ENCODE assay signal across 20 cellular contexts in genomic region chr12:70815866-70816470, GRCh38.
"Had no signal": no experiment of that assay in that cellular context is flagged by ENCODE, and none has a peak within 500 bp of the region (broad histone marks: within the 10 kb centered on the region; RNA-seq: fewer than 3 reads in every experiment).

No MANE protein-coding gene starts in this region.

- H3K27ac ChIP-seq: body of pancreas, gastroesophageal sphincter, right lobe of liver, stomach, upper lobe of right lung had no signal

- H3K4me1 Mint-ChIP-seq: activated CD8-positive, alpha-beta memory T cell treated with anti-CD3 and anti-CD28 coated beads, Interleukin-2, amount 10 ng/mL, durations not matched to agents 7 days and 5 days; activated naive CD8-positive, alpha-beta T cell treated with anti-CD3 and anti-CD28 coated beads, Interleukin-2, amount 10 ng/mL, durations not matched to agents 7 days and 5 days; activated T-helper 17 cell treated with anti-CD3 and anti-CD28 coated beads, Interleukin-2, amount 50 U/mL, for 72 hours; naive thymus-derived CD8-positive, alpha-beta T cell; T-helper 17 cell had no signal

- H3K9me3 ChIP-seq: body of pancreas, right lobe of liver, upper lobe of right lung had no signal

- H3K4me3 Mint-ChIP-seq: activated CD4-positive, alpha-beta memory T cell treated with anti-CD3 and anti-CD28 coated beads for 36 hours; activated CD8-positive, alpha-beta memory T cell treated with anti-CD3 and anti-CD28 coated beads, Interleukin-2, amount 10 ng/mL, durations not matched to agents 7 days and 5 days; activated naive CD8-positive, alpha-beta T cell treated with anti-CD3 and anti-CD28 coated beads, Interleukin-2, amount 10 ng/mL, durations not matched to agents 7 days and 5 days; activated T-helper 17 cell treated with anti-CD3 and anti-CD28 coated beads, Interleukin-2, amount 50 U/mL, for 72 hours; naive thymus-derived CD8-positive, alpha-beta T cell; T-helper 17 cell had no signal

- H3K4me3 ChIP-seq: body of pancreas, gastroesophageal sphincter, right lobe of liver, smooth muscle cell, stomach, upper lobe of right lung had no signal

- ATAC-seq: activated CD8-positive, alpha-beta memory T cell treated with anti-CD3 and anti-CD28 coated beads, Interleukin-2, amount 10 ng/mL, durations not matched to agents 7 days and 5 days; activated T-helper 17 cell treated with anti-CD3 and anti-CD28 coated beads, Interleukin-2, amount 50 U/mL, for 72 hours; body of pancreas; esophagus mucosa; gastroesophageal sphincter; naive thymus-derived CD8-positive, alpha-beta T cell; right lobe of liver; T-helper 17 cell; upper lobe of right lung had no signal

- H3K36me3 ChIP-seq: gastroesophageal sphincter, right lobe of liver, stomach, upper lobe of right lung had no signal

- H3K36me3 Mint-ChIP-seq: activated CD4-positive, alpha-beta memory T cell treated with anti-CD3 and anti-CD28 coated beads for 36 hours; activated CD8-positive, alpha-beta memory T cell treated with anti-CD3 and anti-CD28 coated beads, Interleukin-2, amount 10 ng/mL, durations not matched to agents 7 days and 5 days; activated naive CD8-positive, alpha-beta T cell treated with anti-CD3 and anti-CD28 coated beads, Interleukin-2, amount 10 ng/mL, durations not matched to agents 7 days and 5 days; naive thymus-derived CD8-positive, alpha-beta T cell had no signal

- H3K27ac Mint-ChIP-seq: activated CD4-positive, alpha-beta memory T cell treated with anti-CD3 and anti-CD28 coated beads for 36 hours; activated CD8-positive, alpha-beta memory T cell treated with anti-CD3 and anti-CD28 coated beads, Interleukin-2, amount 10 ng/mL, durations not matched to agents 7 days and 5 days; activated naive CD8-positive, alpha-beta T cell treated with anti-CD3 and anti-CD28 coated beads, Interleukin-2, amount 10 ng/mL, durations not matched to agents 7 days and 5 days; activated T-helper 17 cell treated with anti-CD3 and anti-CD28 coated beads, Interleukin-2, amount 50 U/mL, for 72 hours; naive thymus-derived CD8-positive, alpha-beta T cell; T-helper 17 cell had no signal

- H3K4me1 ChIP-seq: body of pancreas, gastroesophageal sphincter, right lobe of liver, stomach, upper lobe of right lung had no signal

- H3K9me3 Mint-ChIP-seq: activated CD4-positive, alpha-beta memory T cell treated with anti-CD3 and anti-CD28 coated beads for 36 hours; activated naive CD8-positive, alpha-beta T cell treated with anti-CD3 and anti-CD28 coated beads, Interleukin-2, amount 10 ng/mL, durations not matched to agents 7 days and 5 days had no signal

- H3K27me3 Mint-ChIP-seq: activated CD4-positive, alpha-beta memory T cell treated with anti-CD3 and anti-CD28 coated beads for 36 hours; activated CD8-positive, alpha-beta memory T cell treated with anti-CD3 and anti-CD28 coated beads, Interleukin-2, amount 10 ng/mL, durations not matched to agents 7 days and 5 days; activated naive CD8-positive, alpha-beta T cell treated with anti-CD3 and anti-CD28 coated beads, Interleukin-2, amount 10 ng/mL, durations not matched to agents 7 days and 5 days; T-helper 17 cell had no signal

- DNase-seq: activated CD4-positive, alpha-beta memory T cell treated with anti-CD3 and anti-CD28 coated beads for 36 hours; activated CD4-positive, alpha-beta T cell treated with anti-CD3 and anti-CD28 coated beads for 4 hours; activated CD8-positive, alpha-beta memory T cell treated with anti-CD3 and anti-CD28 coated beads, Interleukin-2, amount 10 ng/mL, durations not matched to agents 7 days and 5 days; activated naive CD4-positive, alpha-beta T cell treated with Interleukin-2 at 50 U/mL for 16 hours; activated naive CD8-positive, alpha-beta T cell treated with anti-CD3 and anti-CD28 coated beads, Interleukin-2, amount 10 ng/mL, durations not matched to agents 7 days and 5 days; amygdala; body of pancreas; central memory CD4-positive, alpha-beta T cell; effector CD4-positive, alpha-beta T cell; mesenchymal stem cell; naive thymus-derived CD8-positive, alpha-beta T cell; right lobe of liver; stimulated activated CD4-positive, alpha-beta T cell treated with anti-CD3 and anti-CD28 coated beads, Interleukin-4, amount 100 ng/mL, for 1 hour; stomach; T-helper 17 cell; upper lobe of right lung had no signal

- H3K27me3 ChIP-seq: body of pancreas, gastroesophageal sphincter, right lobe of liver, stomach, upper lobe of right lung had no signal
